3 cellular contexts compared by ENCODE assay signal in the genomic region with DNA sequence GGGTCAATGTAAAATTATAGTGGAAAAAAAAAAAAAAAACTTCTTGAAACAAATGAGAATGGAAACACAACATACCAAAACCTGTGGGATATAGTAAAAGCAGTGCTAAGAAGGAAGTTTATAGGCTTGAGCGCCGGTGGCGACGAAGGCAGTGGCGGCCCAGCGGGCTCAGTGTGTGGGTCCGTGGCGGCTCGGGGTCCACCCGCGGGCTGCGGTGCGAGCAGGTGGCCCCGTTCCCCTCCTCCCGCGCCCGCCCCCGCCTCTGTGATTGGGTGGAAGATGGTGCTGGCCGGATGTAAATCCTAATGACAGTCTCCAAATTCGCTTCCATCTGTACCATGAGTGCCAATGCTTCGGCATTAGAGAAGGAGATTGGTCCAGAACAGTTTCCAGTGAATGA. TPM values are rescaled to one million over a fixed set of nuclear protein-coding genes. Genes with fewer than 3 reads are reported as not detected.
"Had no signal": no experiment of that assay in that cellular context is flagged by ENCODE, and none has a peak within 500 bp of the region (broad histone marks: within the 10 kb centered on the region; RNA-seq: fewer than 3 reads in every experiment).

No MANE protein-coding gene starts in this region.

- H3K4me3 ChIP-seq: GM12878 had no signal

- DNase-seq: GDM1, GF-D8 had no signal

RNA-seq across cellular contexts. Expression of gene TLX3, which starts 57.5 kb away (rescaled TPM):
- total RNA-seq: GM12878 had no signal
